8 cellular contexts compared by ENCODE assay signal in the genomic region with DNA sequence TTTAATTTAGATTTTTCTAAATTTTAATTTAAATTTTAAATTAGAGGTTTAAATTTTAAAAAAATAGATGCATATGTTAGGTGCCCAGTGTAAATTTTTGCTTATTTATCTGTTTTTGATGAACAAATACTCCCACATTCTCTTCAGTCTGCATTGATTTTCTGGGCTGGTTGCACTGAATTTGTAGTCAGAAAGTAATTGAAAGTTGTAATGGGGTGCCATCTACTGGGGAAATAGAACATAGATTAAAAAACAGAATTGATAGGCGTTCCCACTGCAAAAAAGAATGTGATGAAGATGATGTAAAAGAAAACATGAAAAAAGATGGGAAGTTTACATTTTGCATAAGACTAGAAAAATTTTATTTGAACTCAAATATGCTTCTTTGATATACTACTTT. TPM values are rescaled to one million over a fixed set of nuclear protein-coding genes. Genes with fewer than 3 reads are reported as not detected.
DNase-seq lines count a peak whose midpoint lies in the region; ATAC-seq, FAIRE-seq and TF ChIP-seq lines count a peak whose summit lies in the region.

No MANE protein-coding gene starts in this region.

- TF ChIP-seq CTCF in kidney epithelial cell (IDR thresholded peaks at IDR 0.05; ENCODE audit: insufficient read depth, low read length, poor library complexity, severe bottlenecking): peak; percentile 47

- no peak for ATAC-seq in HG03469 (IDR thresholded peaks at IDR 0.05; ENCODE audit: unreplicated experiment)
- ATAC-seq in HG03520 (IDR thresholded peaks at IDR 0.05; ENCODE audit: unreplicated experiment): no peak
- ATAC-seq in GM21619 (IDR thresholded peaks at IDR 0.05; ENCODE audit: unreplicated experiment): no peak

- no peaks in the 10 kb centered on the region for H3K36me3 ChIP-seq in kidney epithelial cell (ENCODE audit: control insufficient read depth, insufficient read depth, low read length)

- DNase-seq in ACHN: peak; percentile 56
- no peak for DNase-seq in GM18507 (ENCODE audit: extremely low spot score, insufficient read length, low read depth)
- DNase-seq in NCI-H146 treated with DMSO at 0.1 percent for 48 hours (lab: John Stamatoyannopoulos, UW; ENCODE audit: unreplicated experiment): peak; percentile 73
- DNase-seq in amniotic stem cell (lab: John Stamatoyannopoulos, UW): peak; percentile 4
- DNase-seq in kidney epithelial cell (ENCODE audit: low read depth): peak; percentile 18

- peak; percentile 60 for FAIRE-seq in GM18507 (lab: Jason Lieb, UNC)

- H3K27me3 ChIP-seq in kidney epithelial cell (ENCODE audit: control insufficient read depth, insufficient read depth, low read length): no peaks in the 10 kb centered on the region

- in situ Hi-C loops in ACHN (cut with HindIII; ENCODE audit: low pct_ligation_motif_present, low pct_unique_long_range_greater_than_20kb, low sequenced_read_pairs): no loop called here

- H3K4me3 ChIP-seq in kidney epithelial cell (ENCODE audit: low read depth, low read length): no peak overlapping the region

RNA-seq across cellular contexts. Expression of gene CCDC85A, which starts 51.7 kb away (rescaled TPM):
- 0.27 and 0.29 TPM in 2 replicates for total RNA-seq in kidney epithelial cell
